In genomic region chr10:68251625-68252275, GRCh38 we compare ENCODE assay signal across 21 cellular contexts. TPM values are rescaled to one million over a fixed set of nuclear protein-coding genes. Genes with fewer than 3 reads are reported as not detected.
DNase-seq lines count a peak whose midpoint lies in the region; ATAC-seq and TF ChIP-seq lines count a peak whose summit lies in the region.
"Had no signal": no experiment of that assay in that cellular context is flagged by ENCODE, and none has a peak within 500 bp of the region (broad histone marks: within the 10 kb centered on the region; RNA-seq: fewer than 3 reads in every experiment).

No MANE protein-coding gene starts in this region.

- ATAC-seq in GM19463 (IDR thresholded peaks at IDR 0.05; ENCODE audit: unreplicated experiment), result peak; percentile 48
- peak; percentile 48 for ATAC-seq in HG03280 (IDR thresholded peaks at IDR 0.05; ENCODE audit: unreplicated experiment)

- H3K9me3 Mint-ChIP-seq in MCF 10A (ENCODE audit: unreplicated experiment), result no peaks in the 10 kb centered on the region
- H3K9me3 Mint-ChIP-seq: activated T-cell treated with anti-CD3 and anti-CD28 coated beads, Interleukin-2, amount 50 U/mL, for 24 hours had no signal

- DNase-seq in GM10248 (ENCODE audit: extremely low spot score) (peak; percentile 37), OCI-LY7 (ENCODE audit: low spot score) (no peak), MCF 10A (ENCODE audit: unreplicated experiment) (no peak), NCI-H774 (lab: John Stamatoyannopoulos, UW) (no peak), cortex of kidney (lab: John Stamatoyannopoulos, UW) (no peak), NCI-H2227 treated with DMSO at 0.1 percent for 48 hours (lab: John Stamatoyannopoulos, UW) (no peak)
- DNase-seq: activated CD4-positive, alpha-beta T cell treated with anti-CD3 and anti-CD28 coated beads for 1 hour; activated CD8-positive, alpha-beta memory T cell treated with anti-CD3 and anti-CD28 coated beads for 24 hours; activated T-cell treated with anti-CD3 and anti-CD28 coated beads, Interleukin-2, amount 50 U/mL, for 24 hours; amniotic stem cell; colonic mucosa; mammary epithelial cell; Right ventricle myocardium superior; substantia nigra had no signal

- H3K36me3 Mint-ChIP-seq in MCF 10A (ENCODE audit: insufficient read depth, unreplicated experiment), result no peaks in the 10 kb centered on the region

- no peaks in the 10 kb centered on the region for H3K36me3 ChIP-seq in OCI-LY7 (ENCODE audit: insufficient read depth, low read length)
- H3K36me3 ChIP-seq: BLaER1, breast epithelium, colonic mucosa, prostate gland had no signal

- no peaks in the 10 kb centered on the region for H3K9me2 ChIP-seq in OCI-LY7 (ENCODE audit: insufficient read depth, low read length)

- CTCF ChIA-PET in GM10248 (lab: Yijun Ruan, JAX), result interaction anchor here (1.0 to 3.1 kb wide), 4 partner anchors 10 to 397 kb away, joined by 3 to 10 read pairs (median 5); no protein-coding TSS in a partner anchor
- CTCF ChIA-PET in OCI-LY7 (lab: Charles Lee; ENCODE audit: unreplicated experiment), result no interaction called here
- CTCF ChIA-PET in MCF 10A (lab: Yijun Ruan, JAX), result interaction anchor here (0.6 to 2.1 kb wide), 2 partner anchors 51 to 54 kb away, joined by 3 to 9 read pairs; no protein-coding TSS in a partner anchor

- peaks cover 5% of the 10 kb centered on the region for H3K4me1 ChIP-seq in OCI-LY7 (ENCODE audit: insufficient read depth, low read length, poor library complexity, severe bottlenecking)
- H3K4me1 ChIP-seq: BLaER1, breast epithelium, colonic mucosa, prostate gland had no signal

- no TSS peak for BruUV-seq in OCI-LY7 (replicated peaks; lab: Mats Ljungman, UMichigan)
- BruUV-seq in MCF 10A (replicated peaks; lab: Mats Ljungman, UMichigan), result no TSS peak

- H3K4me2 ChIP-seq in OCI-LY7 (ENCODE audit: low read length), result peak overlapping the region; percentile 5; the same call in 1 of the 2 replicates
- H3K4me2 ChIP-seq: BLaER1 had no signal

- H3K27ac Mint-ChIP-seq in MCF 10A (ENCODE audit: low read depth, unreplicated experiment), result no peak overlapping the region
- H3K27ac Mint-ChIP-seq: activated T-cell treated with anti-CD3 and anti-CD28 coated beads, Interleukin-2, amount 50 U/mL, for 24 hours had no signal

- H3K4me1 Mint-ChIP-seq in MCF 10A (ENCODE audit: insufficient read depth, unreplicated experiment), result no peaks in the 10 kb centered on the region

- no peaks in the 10 kb centered on the region for H3K79me2 ChIP-seq in OCI-LY7 (ENCODE audit: insufficient read depth, low read depth, low read length)

- intact Hi-C loops in OCI-LY7 (cut with micrococcal nuclease; ENCODE audit: unreplicated experiment), result no loop called here
- intact Hi-C loops in MCF 10A (cut with micrococcal nuclease), result no loop called here

- TF ChIP-seq CTCF in GM10248 (IDR thresholded peaks at IDR 0.05; ENCODE audit: control extremely low read depth, extremely low read depth, low read depth, missing control alignments), result no peak
- no peak for TF ChIP-seq CTCF in OCI-LY7 (conservative IDR thresholded peaks at IDR 0.05; ENCODE audit: low read length)
- TF ChIP-seq CTCF in MCF 10A (IDR thresholded peaks at IDR 0.05; ENCODE audit: unreplicated experiment), result no peak

- no peak overlapping the region for H3K27ac ChIP-seq in OCI-LY7 (ENCODE audit: low read depth, low read length, poor library complexity, severe bottlenecking)
- H3K27ac ChIP-seq: BLaER1, breast epithelium, colonic mucosa, prostate gland had no signal

- no peak overlapping the region for H3K4me3 Mint-ChIP-seq in MCF 10A (ENCODE audit: unreplicated experiment)
- H3K4me3 Mint-ChIP-seq: activated T-cell treated with anti-CD3 and anti-CD28 coated beads, Interleukin-2, amount 50 U/mL, for 24 hours had no signal

- H3K9me3 ChIP-seq in OCI-LY7 (ENCODE audit: low read length), result no peaks in the 10 kb centered on the region
- H3K9me3 ChIP-seq: BLaER1, breast epithelium, colonic mucosa, prostate gland had no signal

- POLR2A ChIA-PET in GM10248 (lab: Yijun Ruan, JAX), result no interaction called here
- POLR2A ChIA-PET in OCI-LY7 (lab: Charles Lee), result interaction anchor here (0.5 to 1.4 kb wide), 6 partner anchors 12 to 714 kb away, joined by 3 to 8 read pairs (median 4); no protein-coding TSS in a partner anchor
- POLR2A ChIA-PET in MCF 10A (lab: Yijun Ruan, JAX), result interaction anchor here (1.0 kb wide), 1 partner anchor 13 kb away, joined by 4 read pairs; no protein-coding TSS in a partner anchor

- no peak overlapping the region for H3K4me3 ChIP-seq in OCI-LY7 (ENCODE audit: low read depth, low read length, poor library complexity, severe bottlenecking)
- H3K4me3 ChIP-seq: BLaER1, breast epithelium, colonic mucosa, prostate gland had no signal

- H3K27me3 Mint-ChIP-seq in MCF 10A (ENCODE audit: insufficient read depth, unreplicated experiment), result peaks cover 12% of the 10 kb centered on the region

- H2AFZ ChIP-seq in OCI-LY7 (ENCODE audit: low read length), result no peak overlapping the region

- H4K20me1 ChIP-seq in OCI-LY7 (ENCODE audit: insufficient read depth, low read length), result no peaks in the 10 kb centered on the region
- H4K20me1 ChIP-seq: BLaER1 had no signal

RNA-seq across cellular contexts. Expression of gene ATOH7, which starts 19.8 kb away (rescaled TPM):
- total RNA-seq in OCI-LY7 (2014; rRNA removed; shearing (Covaris generic)), result 0.57 and 2.4 TPM in 2 replicates
- total RNA-seq in OCI-LY7 (2022), result 0.21 TPM in 1 of 2 replicates, not detected in the other
- total RNA-seq in MCF 10A (2022), result not detected in 2 replicates
- total RNA-seq: A673, mammary epithelial cell, prostate gland, Right ventricle myocardium superior, urinary bladder had no signal
